In the genomic region with DNA sequence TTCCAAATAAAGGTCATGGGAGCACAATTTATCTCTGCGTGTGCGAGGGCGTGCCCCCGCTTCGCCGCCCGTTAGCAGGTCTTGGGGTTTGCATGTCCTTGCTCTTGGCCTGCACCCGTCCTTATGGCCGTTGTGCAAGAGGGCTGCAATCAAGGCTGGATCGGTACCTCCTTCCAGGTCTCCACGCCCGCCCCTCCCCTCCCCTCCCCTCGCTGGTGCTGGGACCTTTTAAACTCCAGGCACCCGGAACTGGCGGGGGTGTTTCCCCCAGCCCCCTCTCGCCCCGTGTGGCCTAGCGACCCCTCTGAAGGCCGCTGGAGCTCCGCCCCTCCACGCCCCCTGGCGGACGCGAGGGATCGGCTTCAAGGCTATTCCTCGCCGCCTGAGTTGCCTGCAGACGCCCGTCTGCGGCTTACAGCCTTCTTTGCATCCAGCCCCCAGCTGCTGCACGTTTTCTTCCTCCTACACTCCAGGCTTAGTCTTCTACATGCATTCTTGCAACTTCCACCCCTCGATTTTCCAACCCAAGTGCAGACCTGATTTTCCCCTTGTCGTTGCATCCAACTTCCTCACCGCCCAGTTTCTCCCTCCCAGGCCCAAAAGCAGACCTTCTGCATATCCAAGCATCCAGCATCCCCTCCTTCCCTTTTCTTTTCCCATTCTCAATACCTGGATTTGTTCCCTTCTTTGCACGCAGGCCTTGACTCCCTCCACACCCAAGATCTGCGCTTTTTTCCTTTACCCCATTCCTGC, we compare ENCODE assay signal across 8 cellular contexts. TPM values are rescaled to one million over a fixed set of nuclear protein-coding genes. Genes with fewer than 3 reads are reported as not detected.
DNase-seq lines count a peak whose midpoint lies in the region; ATAC-seq and TF ChIP-seq lines count a peak whose summit lies in the region.

No MANE protein-coding gene starts in this region.

- H3K27me3 ChIP-seq in colonic mucosa: no peaks in the 10 kb centered on the region

- TF ChIP-seq CTCF in AG09309 (IDR thresholded peaks at IDR 0.05; ENCODE audit: control insufficient read depth, insufficient read depth, low read depth, low read length, missing control alignments) (peak; percentile 90), colonic mucosa (IDR thresholded peaks at IDR 0.05) (peak; percentile 76)

- H3K36me3 ChIP-seq in colonic mucosa: no peaks in the 10 kb centered on the region

- H3K9me3 ChIP-seq in colonic mucosa: no peaks in the 10 kb centered on the region

- intact Hi-C loops in colonic mucosa (cut with DNase I): loop anchor here (2.0 kb wide), 1 partner anchor 79 kb away; no protein-coding TSS in a partner anchor

- peak overlapping the region; percentile 90 for H3K27ac ChIP-seq in colonic mucosa

- H3K4me3 ChIP-seq in AG09309 (ENCODE audit: control insufficient read depth, low read depth, low read length) (peak overlapping the region; percentile 69), colonic mucosa (peak overlapping the region; percentile 95)

- DNase-seq in AG09309 (ENCODE audit: low read depth) (no peak), NCI-H2227 treated with DMSO at 0.1 percent for 48 hours (lab: John Stamatoyannopoulos, UW) (peak; percentile 78), colonic mucosa (peak; percentile 90), left lobe of liver (ENCODE audit: low spot score) (peak; percentile 98)
- peak; percentile 60 to 66 for DNase-seq in activated CD4-positive, alpha-beta T cell treated with anti-CD3 and anti-CD28 coated beads for 24 hours (ENCODE audit: low read depth in 2 of 2)
- DNase-seq in stimulated activated CD4-positive, alpha-beta T cell treated with anti-CD3 and anti-CD28 coated beads, Interleukin-2, amount 100 ng/mL, for 24 hours: peak; percentile 84 to 85

- peak overlapping the region; percentile 58 to 92 for H3K9ac ChIP-seq in colonic mucosa (ENCODE audit: low read depth in 2 of 2, low read length in 2 of 2)

- peaks cover 5% of the 10 kb centered on the region for H3K4me1 ChIP-seq in colonic mucosa

- ATAC-seq in GM18861 (IDR thresholded peaks at IDR 0.05; ENCODE audit: unreplicated experiment) (peak; percentile 67), HG03103 (IDR thresholded peaks at IDR 0.05; ENCODE audit: low read depth, unreplicated experiment) (peak; percentile 66), left lobe of liver (peak; percentile 75)

RNA-seq across cellular contexts. Expression of gene IDH1, which starts 0.6 kb away (rescaled TPM):
- total RNA-seq in colonic mucosa: 100 to 1,000 TPM; 250 to 348 TPM
- 293 TPM for total RNA-seq in left lobe of liver

RNA-seq across cellular contexts. Expression of gene PIKFYVE, which starts 11.8 kb away (rescaled TPM):
- total RNA-seq in colonic mucosa (10 to 100 TPM; 14.6 to 18.2 TPM), left lobe of liver (12.8 TPM)
